In the genomic region with DNA sequence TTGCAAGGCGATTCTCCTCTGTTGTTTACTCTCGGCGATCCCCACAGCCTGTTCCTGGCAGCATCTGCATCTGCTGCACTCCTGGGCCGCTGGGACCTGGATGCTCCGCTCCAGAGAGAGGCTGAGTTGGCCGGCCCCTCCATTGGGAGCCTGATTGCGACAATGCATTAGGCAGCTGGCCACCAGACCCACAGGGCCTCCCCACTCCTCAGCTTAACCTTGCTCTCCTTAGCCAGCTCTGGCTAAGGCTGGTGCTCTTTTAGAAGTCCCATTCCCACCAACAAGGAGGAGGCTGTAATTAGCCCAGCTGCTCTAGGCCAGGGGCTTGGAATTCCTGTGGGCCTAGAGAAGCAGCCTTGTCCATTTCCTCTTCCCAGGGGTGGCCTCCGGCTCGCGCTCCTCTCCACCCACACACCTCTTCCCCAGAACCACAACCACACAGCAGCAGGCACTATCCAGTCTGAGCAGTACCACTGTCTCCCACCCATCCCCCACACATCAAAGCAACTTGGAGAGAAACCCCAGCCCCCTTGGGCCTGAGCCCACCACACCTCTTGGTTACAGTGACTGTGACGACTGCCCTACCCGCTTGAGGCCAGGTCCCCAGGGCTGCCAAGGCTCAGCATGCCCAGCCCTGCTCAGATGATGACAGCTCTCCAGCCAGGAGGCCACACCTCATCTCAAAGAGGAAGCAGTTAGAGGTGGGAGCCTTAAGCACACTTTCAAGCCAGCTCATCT, we compare ENCODE assay signal across 9 cellular contexts.
DNase-seq lines count a peak whose midpoint lies in the region; ATAC-seq, FAIRE-seq and TF ChIP-seq lines count a peak whose summit lies in the region.
"Had no signal": no experiment of that assay in that cellular context is flagged by ENCODE, and none has a peak within 500 bp of the region (broad histone marks: within the 10 kb centered on the region; RNA-seq: fewer than 3 reads in every experiment).

No MANE protein-coding gene starts in this region.

- H3K36me3 Mint-ChIP-seq in CD14-positive monocyte (peaks cover 0 to 5% of the 10 kb centered on the region in 2 donors), HFFc6 (ENCODE audit: low read depth) (no peaks in the 10 kb centered on the region), mesothelial cell of epicardium (no peaks in the 10 kb centered on the region), osteocyte (ENCODE audit: unreplicated experiment) (no peaks in the 10 kb centered on the region)
- no peaks in the 10 kb centered on the region for H3K36me3 Mint-ChIP-seq in activated CD8-positive, alpha-beta T cell treated with anti-CD3 and anti-CD28 coated beads for 36 hours (ENCODE audit: low read depth)

- no peak for FAIRE-seq in HepG2 (lab: Jason Lieb, UNC)
- FAIRE-seq: RCC 7860 had no signal

- in situ Hi-C loops in HepG2 (cut with HindIII; ENCODE audit: extremely low pct_ligation_motif_present, low pct_unique_long_range_greater_than_20kb) = no loop called here

- no peak overlapping the region for H3K4me2 ChIP-seq in HepG2 (ENCODE audit: low read depth, low read length)

- H3K9ac ChIP-seq in HepG2 (ENCODE audit: insufficient read depth, low read depth, low read length) = no peak overlapping the region

- H3K9me3 Mint-ChIP-seq in CD14-positive monocyte = peaks cover 0 to 1% (median 0%) of the 10 kb centered on the region in 7 donors
- H3K9me3 Mint-ChIP-seq in HFFc6 = no peaks in the 10 kb centered on the region
- H3K9me3 Mint-ChIP-seq in activated CD8-positive, alpha-beta T cell treated with anti-CD3 and anti-CD28 coated beads for 36 hours = no peaks in the 10 kb centered on the region
- no peaks in the 10 kb centered on the region for H3K9me3 Mint-ChIP-seq in mesothelial cell of epicardium
- no peaks in the 10 kb centered on the region for H3K9me3 Mint-ChIP-seq in osteocyte (ENCODE audit: unreplicated experiment)

- H3K27me3 ChIP-seq in HepG2 (ENCODE audit: control insufficient read depth in 1 of 2, insufficient read depth in 2 of 2, low read length in 2 of 2) = peaks cover 1 to 18% of the 10 kb centered on the region in 2 experiments; a peak in 4 of 5 replicates

- intact Hi-C loops in CD14-positive monocyte (cut with micrococcal nuclease) = no loop called here
- intact Hi-C loops in activated CD8-positive, alpha-beta T cell treated with anti-CD3 and anti-CD28 coated beads for 36 hours (cut with micrococcal nuclease) = no loop called here
- intact Hi-C loops in HepG2 (cut with micrococcal nuclease; ENCODE audit: unreplicated experiment) = no loop called here

- no peaks in the 10 kb centered on the region for H3K4me1 ChIP-seq in HepG2 (ENCODE audit: insufficient read depth, low read length)

- H3K36me3 ChIP-seq in HepG2 (replicated peaks in 1 of 2; ENCODE audit: control insufficient read depth in 1 of 2, insufficient read depth in 2 of 2, low read length in 2 of 2) = no peaks in the 10 kb centered on the region

- peaks cover 3 to 13% (median 12%) of the 10 kb centered on the region in 3 donors for H3K27me3 Mint-ChIP-seq in CD14-positive monocyte (ENCODE audit: low read depth in 3 of 3)
- peaks cover 3% of the 10 kb centered on the region for H3K27me3 Mint-ChIP-seq in HFFc6 (ENCODE audit: insufficient read depth)
- H3K27me3 Mint-ChIP-seq in activated CD8-positive, alpha-beta T cell treated with anti-CD3 and anti-CD28 coated beads for 36 hours = no peaks in the 10 kb centered on the region
- no peaks in the 10 kb centered on the region for H3K27me3 Mint-ChIP-seq in mesothelial cell of epicardium (ENCODE audit: low read depth)
- peaks cover 3% of the 10 kb centered on the region for H3K27me3 Mint-ChIP-seq in osteocyte (ENCODE audit: unreplicated experiment)

- 37% methylated on average over 6 of the region's 12 CpGs for WGBS in HepG2 (ENCODE audit: low lambda C conversion rate)

- H2AFZ ChIP-seq in HepG2 (ENCODE audit: low read length) = no peak overlapping the region

- H4K20me1 ChIP-seq in HepG2 (ENCODE audit: insufficient read depth, low read length) = no peaks in the 10 kb centered on the region

- H3K4me3 Mint-ChIP-seq in CD14-positive monocyte (peak overlapping the region in 1 of 2 donors; percentile 51), HFFc6 (peak overlapping the region; percentile 18; the same call in 1 of the 2 replicates), mesothelial cell of epicardium (no peak overlapping the region), osteocyte (ENCODE audit: unreplicated experiment) (no peak overlapping the region)
- H3K4me3 Mint-ChIP-seq in activated CD8-positive, alpha-beta T cell treated with anti-CD3 and anti-CD28 coated beads for 36 hours = no peak overlapping the region

- no peak for TF ChIP-seq RAD21 in HepG2 (CRISPR knock-in tag; IDR thresholded peaks at IDR 0.05)

- DNase-seq in CD14-positive monocyte (ENCODE audit: low spot score) (peak; percentile 58), HFFc6 (no peak), mesothelial cell of epicardium (ENCODE audit: low spot score in 2 of 2, unreplicated experiment in 2 of 2) (no peak), HepG2 (ENCODE audit: low spot score) (no peak), NCI-H1436 (lab: John Stamatoyannopoulos, UW) (no peak), osteocyte (ENCODE audit: extremely low spot score, unreplicated experiment) (no peak)
- peak; percentile 49 for DNase-seq in activated CD8-positive, alpha-beta T cell treated with anti-CD3 and anti-CD28 coated beads for 36 hours

- no peak overlapping the region for H3K4me3 ChIP-seq in HepG2 (replicated peaks in 1 of 3; ENCODE audit: insufficient read depth in 1 of 3, low read depth in 2 of 3, low read length in 3 of 3)

- H3K27ac ChIP-seq in HepG2 (ENCODE audit: extremely low read length, insufficient read depth, low read length) = no peak overlapping the region

- H3K27ac Mint-ChIP-seq in CD14-positive monocyte (peak overlapping the region in 5 of 7 donors; percentile 28 to 73 (median 57)), HFFc6 (peak overlapping the region; percentile 60), mesothelial cell of epicardium (peak overlapping the region; percentile 15), osteocyte (ENCODE audit: unreplicated experiment) (no peak overlapping the region)
- H3K27ac Mint-ChIP-seq in activated CD8-positive, alpha-beta T cell treated with anti-CD3 and anti-CD28 coated beads for 36 hours = peak overlapping the region; percentile 58

- POLR2A ChIA-PET in activated CD8-positive, alpha-beta T cell treated with anti-CD3 and anti-CD28 coated beads for 36 hours (lab: Charles Lee) = interaction anchor here (0.6 to 1.1 kb wide), 3 partner anchors 10 to 228 kb away, joined by 3 read pairs; no protein-coding TSS in a partner anchor
- POLR2A ChIA-PET in HepG2 (lab: Yijun Ruan, JAX) = no interaction called here

- H3K4me1 Mint-ChIP-seq in CD14-positive monocyte = peaks cover 51% of the 10 kb centered on the region
- peaks cover 69% of the 10 kb centered on the region for H3K4me1 Mint-ChIP-seq in HFFc6 (ENCODE audit: low read depth)
- H3K4me1 Mint-ChIP-seq in activated CD8-positive, alpha-beta T cell treated with anti-CD3 and anti-CD28 coated beads for 36 hours (ENCODE audit: low read depth) = peaks cover 55% of the 10 kb centered on the region
- H3K4me1 Mint-ChIP-seq in mesothelial cell of epicardium = peaks cover 13% of the 10 kb centered on the region
- H3K4me1 Mint-ChIP-seq in osteocyte (ENCODE audit: unreplicated experiment) = peaks cover 29% of the 10 kb centered on the region

- no peaks in the 10 kb centered on the region for H3K79me2 ChIP-seq in HepG2 (ENCODE audit: insufficient read depth, low read length)

- TF ChIP-seq POLR2A in HepG2 (IDR thresholded peaks at IDR 0.05; ENCODE audit: insufficient read depth in 1 of 2, low read depth in 2 of 2, low read length in 2 of 2) = no peak

- no peak for TF ChIP-seq CTCF in CD14-positive monocyte (IDR thresholded peaks at IDR 0.05)
- no peak for TF ChIP-seq CTCF in HFFc6 (IDR thresholded peaks at IDR 0.05)
- no peak for TF ChIP-seq CTCF in activated CD8-positive, alpha-beta T cell treated with anti-CD3 and anti-CD28 coated beads for 36 hours (IDR thresholded peaks at IDR 0.05)
- TF ChIP-seq CTCF in mesothelial cell of epicardium (IDR thresholded peaks at IDR 0.05; ENCODE audit: unreplicated experiment) = no peak
- TF ChIP-seq CTCF in HepG2 (CRISPR knock-in tag; IDR thresholded peaks at IDR 0.05) = no peak
- no peak for TF ChIP-seq CTCF in osteocyte (IDR thresholded peaks at IDR 0.05)

- TF ChIP-seq EP300 in HepG2 (IDR thresholded peaks at IDR 0.05; ENCODE audit: low read depth in 2 of 2, low read length in 2 of 2) (no peak), HepG2 (CRISPR knock-in tag; IDR thresholded peaks at IDR 0.05; ENCODE audit: borderline replicate concordance) (no peak)

- CTCF ChIA-PET in activated CD8-positive, alpha-beta T cell treated with anti-CD3 and anti-CD28 coated beads for 36 hours (lab: Charles Lee) = interaction anchor here (1.1 kb wide), 1 partner anchor 9 kb away, joined by 3 read pairs; no protein-coding TSS in a partner anchor
- CTCF ChIA-PET in HepG2 (lab: Yijun Ruan, JAX; ENCODE audit: low intra/inter-chr PET ratio, low total read pairs) = no interaction called here

- BruUV-seq in HepG2 (replicated peaks; lab: Mats Ljungman, UMichigan) = no TSS peak

- peak; percentile 71 for ATAC-seq in activated CD8-positive, alpha-beta T cell treated with anti-CD3 and anti-CD28 coated beads for 36 hours
- ATAC-seq in HepG2 = no peak
- no peak for ATAC-seq in GM19452 (IDR thresholded peaks at IDR 0.05; ENCODE audit: unreplicated experiment)

- H3K9me3 ChIP-seq in HepG2 (ENCODE audit: low read length) = no peaks in the 10 kb centered on the region

TF ChIP-seq in HepG2, 621 proteins besides CTCF, POLR2A, EP300 and RAD21 (continues in another document):
- TF ChIP-seq, protein P1, sequence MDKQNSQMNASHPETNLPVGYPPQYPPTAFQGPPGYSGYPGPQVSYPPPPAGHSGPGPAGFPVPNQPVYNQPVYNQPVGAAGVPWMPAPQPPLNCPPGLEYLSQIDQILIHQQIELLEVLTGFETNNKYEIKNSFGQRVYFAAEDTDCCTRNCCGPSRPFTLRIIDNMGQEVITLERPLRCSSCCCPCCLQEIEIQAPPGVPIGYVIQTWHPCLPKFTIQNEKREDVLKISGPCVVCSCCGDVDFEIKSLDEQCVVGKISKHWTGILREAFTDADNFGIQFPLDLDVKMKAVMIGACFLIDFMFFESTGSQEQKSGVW (CRISPR knock-in tag; IDR thresholded peaks at IDR 0.05; ENCODE audit: borderline replicate concordance) = no peak
- no peak for TF ChIP-seq KAT7 (CRISPR knock-in tag; IDR thresholded peaks at IDR 0.05; ENCODE audit: borderline replicate concordance)

Comparison
In these comparisons a context has a peak if more than half of its experiments do, and no peak if none do; other contexts are left out.
1. DNase-seq: peak in CD14-positive monocyte (single experiment) and activated CD8-positive, alpha-beta T cell treated with anti-CD3 and anti-CD28 coated beads for 36 hours (single experiment); none in HFFc6 (single experiment), mesothelial cell of epicardium (0 of 2), HepG2 (single experiment), NCI-H1436 (single experiment) and osteocyte (single experiment).